10 cellular contexts compared by ENCODE assay signal in genomic region chr18:9803698-9804516, GRCh38.
A peak's percentile ranks its signal among the peaks of the same experiment; 100 is the strongest.
DNase-seq lines count a peak whose midpoint lies in the region; ATAC-seq and TF ChIP-seq lines count a peak whose summit lies in the region.
"Had no signal": no experiment of that assay in that cellular context is flagged by ENCODE, and none has a peak within 500 bp of the region (broad histone marks: within the 10 kb centered on the region; RNA-seq: fewer than 3 reads in every experiment).

No MANE protein-coding gene starts in this region.

- no peaks in the 10 kb centered on the region for H3K27me3 ChIP-seq in BE2C
- H3K27me3 ChIP-seq in dorsolateral prefrontal cortex = no peaks in the 10 kb centered on the region
- H3K27me3 ChIP-seq in muscle layer of duodenum (ENCODE audit: low read depth, low read length) = no peaks in the 10 kb centered on the region

- intact Hi-C loops in dorsolateral prefrontal cortex (cut with DNase I) = loop anchor here in 1 of 2 donors (10.0 kb wide), 2 partner anchors 111 to 151 kb away; partner anchors contain the start of gene VAPA

- no peak for ATAC-seq in HG02763 (IDR thresholded peaks at IDR 0.05; ENCODE audit: unreplicated experiment)

- no peaks in the 10 kb centered on the region for H3K9me3 ChIP-seq in BE2C
- no peaks in the 10 kb centered on the region for H3K9me3 ChIP-seq in muscle layer of duodenum (ENCODE audit: control insufficient read depth in 1 of 2, low read length in 2 of 2)

- TF ChIP-seq CTCF in BE2C (IDR thresholded peaks at IDR 0.05; ENCODE audit: low read depth, low read length) (no peak), dorsolateral prefrontal cortex (IDR thresholded peaks at IDR 0.05 in 54 of 56, conservative IDR thresholded peaks at IDR 0.05 in 2 of 56; ENCODE audit: low read depth in 1 of 56, partially characterized antibody in 56 of 56) (no peak)

- H3K4me3 ChIP-seq in BE2C (ENCODE audit: low read depth, low read length) (peak overlapping the region; percentile 10; the same call in 1 of the 2 replicates), dorsolateral prefrontal cortex (peak overlapping the region in 5 of 59 donors; percentile 3 to 38 (median 5)), muscle layer of duodenum (ENCODE audit: low read depth in 1 of 2, low read length in 2 of 2) (peak overlapping the region in 1 of 2 donors; percentile 13)

- H3K27ac ChIP-seq in dorsolateral prefrontal cortex (peak overlapping the region in 53 of 59 donors; percentile 3 to 79 (median 50)), muscle layer of duodenum (ENCODE audit: low read length) (peak overlapping the region; percentile 35)

- no peaks in the 10 kb centered on the region for H3K36me3 ChIP-seq in BE2C
- H3K36me3 ChIP-seq in muscle layer of duodenum (ENCODE audit: control insufficient read depth in 1 of 2, insufficient read depth in 2 of 2, low read length in 2 of 2) = no peaks in the 10 kb centered on the region

- H3K4me1 ChIP-seq in BE2C = no peaks in the 10 kb centered on the region
- H3K4me1 ChIP-seq in muscle layer of duodenum (ENCODE audit: control insufficient read depth in 1 of 2, insufficient read depth in 2 of 2, low read length in 2 of 2) = peaks cover 0 to 19% of the 10 kb centered on the region in 2 donors

- peak; percentile 31 for DNase-seq in BE2C
- DNase-seq in NCI-H2196 (lab: John Stamatoyannopoulos, UW; ENCODE audit: unreplicated experiment) = peak; percentile 83
- no peak for DNase-seq in dorsolateral prefrontal cortex
- no peak for DNase-seq in A172 (ENCODE audit: low spot score)
- DNase-seq in activated T-cell treated with anti-CD3 and anti-CD28 coated beads, Interleukin-2, amount 50 U/mL, for 48 hours = no peak
- DNase-seq in NOMO-1 treated with dmso at 0.1 percent for 144 hours (lab: John Stamatoyannopoulos, UW; ENCODE audit: unreplicated experiment) = no peak
- DNase-seq: activated CD4-positive, CD25-positive, alpha-beta regulatory T cell; DND-41 had no signal

Comparison
In these comparisons a context has a peak if more than half of its experiments do, and no peak if none do; other contexts are left out.
1. DNase-seq: peak in BE2C (single experiment) and NCI-H2196 (single experiment); none in dorsolateral prefrontal cortex (0 of 10), A172 (single experiment), activated T-cell treated with anti-CD3 and anti-CD28 coated beads, Interleukin-2, amount 50 U/mL, for 48 hours (0 of 2) and NOMO-1 treated with dmso at 0.1 percent for 144 hours (single experiment).